Comparison of ENCODE assay signal across 14 cellular contexts in the genomic region with DNA sequence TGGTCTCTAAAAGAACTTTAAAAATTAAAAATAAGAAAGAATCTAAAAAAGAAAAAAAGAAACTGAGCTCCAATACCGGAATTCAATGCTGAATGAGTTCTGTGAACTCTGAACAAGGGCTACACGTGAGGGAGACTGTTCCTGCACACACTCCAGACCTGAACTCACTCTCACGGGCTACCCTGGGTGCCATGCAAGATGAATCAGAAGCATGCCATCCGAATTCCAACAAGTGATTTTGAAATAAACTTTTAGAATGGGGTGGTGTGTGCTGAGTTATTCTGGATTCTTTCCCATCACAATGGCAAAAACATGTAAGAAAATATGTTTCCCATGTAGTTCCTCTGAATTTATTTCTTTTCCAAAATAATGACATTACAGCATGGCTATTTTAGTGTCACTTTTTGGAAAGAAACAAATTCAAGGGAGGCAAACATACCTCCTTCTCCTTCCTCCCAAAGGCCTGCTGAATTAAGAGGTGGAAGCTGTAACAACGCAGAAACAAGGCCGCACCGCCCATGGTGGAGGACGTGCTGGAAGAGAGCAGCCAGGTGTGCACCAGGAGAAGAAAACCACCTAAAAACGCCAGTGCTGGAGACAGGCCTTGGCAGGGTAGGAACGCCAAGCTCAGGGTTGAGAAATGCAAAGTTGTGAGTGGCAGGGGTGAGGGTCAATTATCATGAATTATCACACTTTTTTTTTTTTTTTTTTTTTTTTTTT.
DNase-seq lines count a peak whose midpoint lies in the region; ATAC-seq, FAIRE-seq and TF ChIP-seq lines count a peak whose summit lies in the region.
"Had no signal": no experiment of that assay in that cellular context is flagged by ENCODE, and none has a peak within 500 bp of the region (broad histone marks: within the 10 kb centered on the region; RNA-seq: fewer than 3 reads in every experiment).

No MANE protein-coding gene starts in this region.

- no peak for FAIRE-seq in pancreas (lab: Jason Lieb, UNC)
- FAIRE-seq: GM12878 had no signal

- intact Hi-C loops in pancreas (cut with DNase I): no loop called here

- H3K4me3 ChIP-seq in BLaER1 treated with 17β-estradiol and CSF1 and Interleukin-3, amounts not matched to agents 10 nM and 100 nM: no peak overlapping the region
- H3K4me3 ChIP-seq in fibroblast of pulmonary artery (replicated peaks; ENCODE audit: low read depth, low read length): no peak overlapping the region
- H3K4me3 ChIP-seq in pancreas: no peak overlapping the region
- H3K4me3 ChIP-seq: GM12878 had no signal

- peaks cover 0 to 19% (median 2%) of the 10 kb centered on the region in 11 experiments; a peak in 5 of 22 replicates for H3K36me3 ChIP-seq in BLaER1 treated with 17β-estradiol and CSF1 and Interleukin-3, amounts not matched to agents 10 nM and 100 nM
- no peaks in the 10 kb centered on the region for H3K36me3 ChIP-seq in pancreas

- H3K9me3 Mint-ChIP-seq in stimulated activated memory B cell treated with anti-CD40 and anti-IgM and Interleukin-4, amounts not matched to agents 10 μg/mL and 1 μg/mL and 100 μg/mL, for 72 hours: no peaks in the 10 kb centered on the region
- H3K9me3 Mint-ChIP-seq: activated naive CD4-positive, alpha-beta T cell treated with anti-CD3 and anti-CD28 coated beads for 36 hours had no signal

- H3K9me3 ChIP-seq in BLaER1 treated with 17β-estradiol and CSF1 and Interleukin-3, amounts not matched to agents 10 nM and 100 nM (replicated peaks in 1 of 11): no peaks in the 10 kb centered on the region
- no peaks in the 10 kb centered on the region for H3K9me3 ChIP-seq in pancreas

- no peaks in the 10 kb centered on the region for H3K27me3 Mint-ChIP-seq in stimulated activated memory B cell treated with anti-CD40 and anti-IgM and Interleukin-4, amounts not matched to agents 10 μg/mL and 1 μg/mL and 100 μg/mL, for 72 hours

- H3K9ac ChIP-seq in BLaER1 treated with 17β-estradiol and CSF1 and Interleukin-3, amounts not matched to agents 10 nM and 100 nM: no peak overlapping the region

- DNase-seq in RWPE1 (ENCODE audit: low spot score): no peak
- DNase-seq in fibroblast of pulmonary artery (ENCODE audit: low read depth): peak; percentile 44
- peak in 3 of 6 donors; percentile 25 to 48 (median 35) for DNase-seq in pancreas
- DNase-seq in cortex of kidney (lab: John Stamatoyannopoulos, UW): no peak
- no peak for DNase-seq in caudate nucleus (lab: John Stamatoyannopoulos, UW)
- DNase-seq: activated CD4-positive, alpha-beta T cell treated with anti-CD3 and anti-CD28 coated beads, Interleukin-2, amount 50 U/mL, for 1 hour; activated naive CD4-positive, alpha-beta T cell treated with anti-CD3 and anti-CD28 coated beads for 36 hours; NCI-H1105 treated with DMSO at 0.1 percent for 48 hours; NCI-H526; substantia nigra had no signal

- no peak for ATAC-seq in pancreas
- no peak for ATAC-seq in stimulated activated memory B cell treated with anti-CD40 and anti-IgM and Interleukin-4, amounts not matched to agents 10 μg/mL and 1 μg/mL and 100 μg/mL, for 72 hours
- ATAC-seq in GM21528 (IDR thresholded peaks at IDR 0.05; ENCODE audit: low FRiP score, unreplicated experiment): no peak
- ATAC-seq: GM12878 had no signal

- peak overlapping the region in 8 of 11 experiments; percentile 15 to 99 (median 32); a peak in 8 of 22 replicates for H3K27ac ChIP-seq in BLaER1 treated with 17β-estradiol and CSF1 and Interleukin-3, amounts not matched to agents 10 nM and 100 nM
- H3K27ac ChIP-seq in RWPE1: peak overlapping the region; percentile 87
- peak overlapping the region in 3 of 4 donors; percentile 86 to 89 (median 87) for H3K27ac ChIP-seq in pancreas
- H3K27ac ChIP-seq in caudate nucleus (ENCODE audit: low read depth, low read length): no peak overlapping the region

- TF ChIP-seq CTCF in RWPE1 (conservative IDR thresholded peaks at IDR 0.05; ENCODE audit: low read depth): no peak
- no peak for TF ChIP-seq CTCF in fibroblast of pulmonary artery (IDR thresholded peaks at IDR 0.05; ENCODE audit: low read length, missing control alignments)
- no peak for TF ChIP-seq CTCF in pancreas (IDR thresholded peaks at IDR 0.05)

- H3K27me3 ChIP-seq in BLaER1 treated with 17β-estradiol and CSF1 and Interleukin-3, amounts not matched to agents 10 nM and 100 nM: no peaks in the 10 kb centered on the region
- H3K27me3 ChIP-seq in pancreas: no peaks in the 10 kb centered on the region

- H4K20me1 ChIP-seq in BLaER1 treated with 17β-estradiol and CSF1 and Interleukin-3, amounts not matched to agents 10 nM and 100 nM: peaks cover 3 to 99% (median 64%) of the 10 kb centered on the region in 11 experiments; a peak in 17 of 22 replicates

- peak overlapping the region; percentile 17 to 99 (median 64); a peak in 15 of 22 replicates for H3K4me2 ChIP-seq in BLaER1 treated with 17β-estradiol and CSF1 and Interleukin-3, amounts not matched to agents 10 nM and 100 nM

- H3K4me3 Mint-ChIP-seq in stimulated activated memory B cell treated with anti-CD40 and anti-IgM and Interleukin-4, amounts not matched to agents 10 μg/mL and 1 μg/mL and 100 μg/mL, for 72 hours: no peak overlapping the region
- H3K4me3 Mint-ChIP-seq: activated naive CD4-positive, alpha-beta T cell treated with anti-CD3 and anti-CD28 coated beads for 36 hours had no signal

- H3K4me1 Mint-ChIP-seq in stimulated activated memory B cell treated with anti-CD40 and anti-IgM and Interleukin-4, amounts not matched to agents 10 μg/mL and 1 μg/mL and 100 μg/mL, for 72 hours: peaks cover 51% of the 10 kb centered on the region

- peaks cover 52 to 96% (median 85%) of the 10 kb centered on the region in 10 experiments for H3K4me1 ChIP-seq in BLaER1 treated with 17β-estradiol and CSF1 and Interleukin-3, amounts not matched to agents 10 nM and 100 nM
- peaks cover 52 to 79% (median 55%) of the 10 kb centered on the region in 3 donors for H3K4me1 ChIP-seq in pancreas

- WGBS in pancreas, 2 donors: 48 to 51% methylated on average over 10 of the region's 10 CpGs

- POLR2A ChIA-PET in RWPE1 (lab: Yijun Ruan, JAX; ENCODE audit: low non-redundant PET): no interaction called here

- CTCF ChIA-PET in RWPE1 (lab: Yijun Ruan, JAX): no interaction called here

- no peaks in the 10 kb centered on the region for H3K36me3 Mint-ChIP-seq in stimulated activated memory B cell treated with anti-CD40 and anti-IgM and Interleukin-4, amounts not matched to agents 10 μg/mL and 1 μg/mL and 100 μg/mL, for 72 hours

- H3K27ac Mint-ChIP-seq in stimulated activated memory B cell treated with anti-CD40 and anti-IgM and Interleukin-4, amounts not matched to agents 10 μg/mL and 1 μg/mL and 100 μg/mL, for 72 hours: no peak overlapping the region
- H3K27ac Mint-ChIP-seq: activated naive CD4-positive, alpha-beta T cell treated with anti-CD3 and anti-CD28 coated beads for 36 hours had no signal
